Comparison of ENCODE assay signal across 9 cellular contexts in genomic region chr3:50256978-50257890, GRCh38. TPM values are rescaled to one million over a fixed set of nuclear protein-coding genes. Genes with fewer than 3 reads are reported as not detected.
DNase-seq lines count a peak whose midpoint lies in the region; ATAC-seq, FAIRE-seq and TF ChIP-seq lines count a peak whose summit lies in the region.
"Had no signal": no experiment of that assay in that cellular context is flagged by ENCODE, and none has a peak within 500 bp of the region (broad histone marks: within the 10 kb centered on the region; RNA-seq: fewer than 3 reads in every experiment).

No MANE protein-coding gene starts in this region.

- intact Hi-C loops in K562 (cut with micrococcal nuclease) (no loop called here), mucosa of descending colon (cut with DNase I, micrococcal nuclease) (no loop called here)

- H3K79me2 ChIP-seq in K562 (ENCODE audit: control insufficient read depth, insufficient read depth, low read length) = peaks cover 3% of the 10 kb centered on the region; the same call in 1 of the 3 replicates

- FAIRE-seq in K562 (lab: Jason Lieb, UNC) = no peak
- FAIRE-seq: TTC549 had no signal

- TF ChIP-seq CTCF in K562 (IDR thresholded peaks at IDR 0.05 in 2 of 3, conservative IDR thresholded peaks at IDR 0.05 in 1 of 3; ENCODE audit: insufficient read depth in 2 of 3, low read depth in 1 of 3, low read length in 3 of 3) = peak; percentile 6 to 46 (median 29); a peak in 2 of 6 replicates
- peak; percentile 48 for TF ChIP-seq CTCF in mucosa of descending colon (IDR thresholded peaks at IDR 0.05)

- peak in 1 of 2 experiments; percentile 12; a peak in 1 of 4 replicates for TF ChIP-seq RAD21 in K562 (CRISPR knock-in tag; conservative IDR thresholded peaks at IDR 0.05 in 1 of 2, IDR thresholded peaks at IDR 0.05 in 1 of 2)

- no peak overlapping the region for H3K4me2 ChIP-seq in K562 (ENCODE audit: insufficient read depth, low read length)

- CTCF ChIA-PET in K562 (lab: Yijun Ruan, JAX; ENCODE audit: low intra/inter-chr PET ratio) = no interaction called here

- no peak for TF ChIP-seq POLR2A in K562 (conservative IDR thresholded peaks at IDR 0.05)

- in situ Hi-C loops in K562 (cut with MboI) = no loop called here

- no peaks in the 10 kb centered on the region for H3K27me3 ChIP-seq in K562 (ENCODE audit: control insufficient read depth in 2 of 2, insufficient read depth in 2 of 2, low read length in 2 of 2)

- H3K9me1 ChIP-seq in K562 (ENCODE audit: control insufficient read depth, insufficient read depth, low read length) = no peaks in the 10 kb centered on the region

- TF ChIP-seq EP300 in K562 (IDR thresholded peaks at IDR 0.05; ENCODE audit: low read length) = no peak

- 78% methylated on average over 4 of the region's 20 CpGs for WGBS in K562 (ENCODE audit: insufficient coverage, low coverage, missing lambda C conversion rate)

- POLR2A ChIA-PET in K562 (lab: Yijun Ruan, JAX) = interaction anchor here (0.6 to 1.5 kb wide), 2 partner anchors 11 to 1350 kb away, joined by 3 to 5 read pairs; no protein-coding TSS in a partner anchor

- H3K9me3 ChIP-seq in K562 (replicated peaks; ENCODE audit: control insufficient read depth, insufficient read depth, low read depth, low read length) = peaks cover 4% of the 10 kb centered on the region; the same call in 1 of the 2 replicates
- H3K9me3 ChIP-seq in mucosa of descending colon = no peaks in the 10 kb centered on the region

- H3K4me3 ChIP-seq in K562 (no peak overlapping the region), mucosa of descending colon (no peak overlapping the region)

- no TSS peak for BruUV-seq in K562 (replicated peaks; lab: Mats Ljungman, UMichigan)

- H4K20me1 ChIP-seq in K562 (replicated peaks; ENCODE audit: control insufficient read depth, insufficient read depth, low read length) = no peaks in the 10 kb centered on the region

- H3K36me3 ChIP-seq in K562 (ENCODE audit: control insufficient read depth, insufficient read depth, low read length) (peaks cover 28% of the 10 kb centered on the region; the same call in 2 of the 3 replicates), mucosa of descending colon (ENCODE audit: low read depth) (peaks cover 6% of the 10 kb centered on the region)

- DNase-seq in NCI-H146 (lab: John Stamatoyannopoulos, UW) (peak; percentile 16), NCI-H146 treated with DMSO at 0.1 percent for 48 hours (lab: John Stamatoyannopoulos, UW; ENCODE audit: unreplicated experiment) (no peak), Kasumi-1 (lab: John Stamatoyannopoulos, UW) (peak; percentile 27 to 38), K562 (ENCODE audit: extremely low read depth in 1 of 4, low spot score in 3 of 4) (peak in 2 of 4 experiments; percentile 33 to 34), mucosa of descending colon (peak in 2 of 3 donors; percentile 76), NCI-H1694 (lab: John Stamatoyannopoulos, UW) (no peak)

- H2AFZ ChIP-seq in K562 (ENCODE audit: low read depth, low read length) = no peak overlapping the region

- H3K9ac ChIP-seq in K562 (ENCODE audit: insufficient read depth in 1 of 2, low read depth in 2 of 2, low read length in 2 of 2) = no peak overlapping the region; a peak in 1 of 4 replicates

- no peak overlapping the region for H3K27ac ChIP-seq in K562 (ENCODE audit: extremely low read depth, low read depth, low read length)

- H3K4me1 ChIP-seq in K562 (replicated peaks in 1 of 2; ENCODE audit: control insufficient read depth in 2 of 2, insufficient read depth in 2 of 2, low read length in 2 of 2) (peaks cover 3 to 31% of the 10 kb centered on the region in 2 experiments; a peak in 4 of 5 replicates), mucosa of descending colon (ENCODE audit: low read depth) (peaks cover 13% of the 10 kb centered on the region)

- ATAC-seq in K562 (0 out of 3 replicates have a peak, but pooled peaks have one; percentile 14), mucosa of descending colon (peak; percentile 10), HG03342 (IDR thresholded peaks at IDR 0.05; ENCODE audit: unreplicated experiment) (no peak), HG03442 (IDR thresholded peaks at IDR 0.05; ENCODE audit: unreplicated experiment) (no peak)

RNA-seq across cellular contexts. Expression of gene SEMA3B, which starts 11.7 kb away (rescaled TPM):
- 7.6 and 22.1 TPM in 2 replicates for total RNA-seq in K562 (2011; cell fraction: chromatin; rRNA removed; ENCODE audit: low replicate concordance)
- 12.1 and 17.2 TPM in 2 replicates for total RNA-seq in K562 (2011; cell fraction: nucleolus; rRNA removed)
- total RNA-seq in K562 (2011; cell fraction: nucleoplasm; rRNA removed) = 4.6 and 11.0 TPM in 2 replicates
- total RNA-seq in K562 (2014; rRNA removed) (0.82 and 1.1 TPM in 2 replicates), K562 (2014; rRNA removed; fragmentation: Illumina TruSeq; extraction: Trizol) (0.13 and 0.18 TPM in 2 replicates), K562 (2015; rRNA removed; fragmentation: Illumina TruSeq; extraction: Trizol) (0.29 and 0.30 TPM in 2 replicates), K562 (2021) (1.8 and 2.2 TPM in 2 replicates), mucosa of descending colon (100 to 1,000 TPM in 1 of 3 donors, 10 to 100 TPM in 2; 42.0 to 129 (median 59.2) TPM)
- polyA plus RNA-seq in K562 (2011; rRNA removed) (1.3 and 2.5 TPM in 2 replicates), K562 (2014; fragmentation: Illumina TruSeq; extraction: Trizol) (0.27 and 0.37 TPM in 2 replicates), K562 (2014; fragmentation: Nextera tagmentation; extraction: Ambion mirVana) (under 1 TPM in 1 of 2 experiments, not detected in 1; 0.03 TPM), K562 (2014; rRNA removed) (1.7 and 2.3 TPM in 2 replicates)
- 1.5 and 2.7 TPM in 2 replicates for polyA plus RNA-seq in K562 (2011; cell fraction: cytosol; rRNA removed)
- polyA plus RNA-seq in K562 (2011; cell fraction: nucleus; rRNA removed) = 31.8 and 37.3 TPM in 2 replicates
- 1.3 and 4.7 TPM in 2 replicates for polyA plus RNA-seq in K562 (2012)
- polyA minus RNA-seq in K562 (2011; rRNA and poly(A)+ RNA removed) = 0.18 and 0.33 TPM in 2 replicates
- 3.0 and 5.2 TPM in 2 replicates for polyA minus RNA-seq in K562 (2011; cell fraction: cytosol; rRNA and poly(A)+ RNA removed)
- 4.4 and 10.3 TPM in 2 replicates for polyA minus RNA-seq in K562 (2011; cell fraction: nucleus; rRNA and poly(A)+ RNA removed)

RNA-seq across cellular contexts. Expression of gene GNAI2, which starts 21.2 kb away (rescaled TPM):
- total RNA-seq in K562 (2011; cell fraction: chromatin; rRNA removed; ENCODE audit: low replicate concordance) = 32.6 and 87.4 TPM in 2 replicates
- 69.2 and 80.9 TPM in 2 replicates for total RNA-seq in K562 (2011; cell fraction: nucleolus; rRNA removed)
- 56.0 and 62.0 TPM in 2 replicates for total RNA-seq in K562 (2011; cell fraction: nucleoplasm; rRNA removed)
- total RNA-seq in K562 (2014; rRNA removed) (41.0 and 53.8 TPM in 2 replicates), K562 (2014; rRNA removed; fragmentation: Illumina TruSeq; extraction: Trizol) (18.6 and 19.5 TPM in 2 replicates), K562 (2015; rRNA removed; fragmentation: Illumina TruSeq; extraction: Trizol) (41.1 and 42.7 TPM in 2 replicates), K562 (2021) (55.4 and 60.5 TPM in 2 replicates), mucosa of descending colon (100 to 1,000 TPM in 1 of 3 donors, 10 to 100 TPM in 2; 47.0 to 190 (median 96.4) TPM)
- polyA plus RNA-seq in K562 (2011; rRNA removed) (72.2 and 172 TPM in 2 replicates), K562 (2014; fragmentation: Illumina TruSeq; extraction: Trizol) (49.3 and 56.1 TPM in 2 replicates), K562 (2014; fragmentation: Nextera tagmentation; extraction: Ambion mirVana) (1 to 10 TPM; 1.1 to 2.5 TPM), K562 (2014; rRNA removed) (41.4 and 51.2 TPM in 2 replicates)
- polyA plus RNA-seq in K562 (2011; cell fraction: cytosol; rRNA removed) = 128 and 171 TPM in 2 replicates
- 49.7 and 89.7 TPM in 2 replicates for polyA plus RNA-seq in K562 (2011; cell fraction: nucleus; rRNA removed)
- polyA plus RNA-seq in K562 (2012) = 64.5 and 84.8 TPM in 2 replicates
- polyA minus RNA-seq in K562 (2011; rRNA and poly(A)+ RNA removed) = 112 and 135 TPM in 2 replicates
- polyA minus RNA-seq in K562 (2011; cell fraction: cytosol; rRNA and poly(A)+ RNA removed) = 34.5 and 65.7 TPM in 2 replicates
- polyA minus RNA-seq in K562 (2011; cell fraction: nucleus; rRNA and poly(A)+ RNA removed) = 11.7 and 24.4 TPM in 2 replicates

RNA-seq across cellular contexts. Expression of gene LSMEM2, which starts 21.7 kb away (rescaled TPM):
- not detected in 2 replicates for total RNA-seq in K562 (2011; cell fraction: chromatin; rRNA removed; ENCODE audit: low replicate concordance)
- total RNA-seq in K562 (2011; cell fraction: nucleolus; rRNA removed) = not detected in 2 replicates
- total RNA-seq in K562 (2011; cell fraction: nucleoplasm; rRNA removed) = not detected in 2 replicates
- not detected in 2 replicates for total RNA-seq in K562 (2014; rRNA removed)
- total RNA-seq in K562 (2014; rRNA removed; fragmentation: Illumina TruSeq; extraction: Trizol) = not detected in 2 replicates
- not detected in 2 replicates for total RNA-seq in K562 (2015; rRNA removed; fragmentation: Illumina TruSeq; extraction: Trizol)
- total RNA-seq in K562 (2021) = not detected in 2 replicates
- polyA plus RNA-seq in K562 (2011; rRNA removed) = not detected in 2 replicates
- not detected in 2 replicates for polyA plus RNA-seq in K562 (2011; cell fraction: cytosol; rRNA removed)
- 0.10 TPM in 1 of 2 replicates, not detected in the other for polyA plus RNA-seq in K562 (2011; cell fraction: nucleus; rRNA removed)
- polyA plus RNA-seq in K562 (2012) = 0.08 and 0.12 TPM in 2 replicates
- not detected in 2 replicates for polyA plus RNA-seq in K562 (2014; fragmentation: Illumina TruSeq; extraction: Trizol)
- not detected for polyA plus RNA-seq in K562 (2014; fragmentation: Nextera tagmentation; extraction: Ambion mirVana)
- polyA plus RNA-seq in K562 (2014; rRNA removed) = not detected in 2 replicates
- not detected in 2 replicates for polyA minus RNA-seq in K562 (2011; rRNA and poly(A)+ RNA removed)
- polyA minus RNA-seq in K562 (2011; cell fraction: cytosol; rRNA and poly(A)+ RNA removed) = not detected in 2 replicates
- polyA minus RNA-seq in K562 (2011; cell fraction: nucleus; rRNA and poly(A)+ RNA removed) = not detected in 2 replicates
- under 1 TPM in 1 of 3 donors, not detected in 2; 0.32 TPM for total RNA-seq in mucosa of descending colon

RNA-seq across cellular contexts. Expression of gene IFRD2, which starts 35.0 kb away (rescaled TPM):
- 134 and 435 TPM in 2 replicates for total RNA-seq in K562 (2011; cell fraction: chromatin; rRNA removed; ENCODE audit: low replicate concordance)
- 318 and 350 TPM in 2 replicates for total RNA-seq in K562 (2011; cell fraction: nucleolus; rRNA removed)
- 152 and 197 TPM in 2 replicates for total RNA-seq in K562 (2011; cell fraction: nucleoplasm; rRNA removed)
- total RNA-seq in K562 (2014; rRNA removed) (75.1 and 91.2 TPM in 2 replicates), K562 (2014; rRNA removed; fragmentation: Illumina TruSeq; extraction: Trizol) (31.2 and 42.6 TPM in 2 replicates), K562 (2015; rRNA removed; fragmentation: Illumina TruSeq; extraction: Trizol) (54.4 and 57.2 TPM in 2 replicates), K562 (2021) (115 and 116 TPM in 2 replicates), mucosa of descending colon (10 to 100 TPM; 54.8 to 59.8 (median 57.0) TPM)
- polyA plus RNA-seq in K562 (2011; rRNA removed) (44.6 and 56.2 TPM in 2 replicates), K562 (2014; fragmentation: Illumina TruSeq; extraction: Trizol) (52.8 and 58.1 TPM in 2 replicates), K562 (2014; fragmentation: Nextera tagmentation; extraction: Ambion mirVana) (10 to 100 TPM; 30.5 to 41.0 TPM), K562 (2014; rRNA removed) (79.9 and 91.5 TPM in 2 replicates)
- polyA plus RNA-seq in K562 (2011; cell fraction: cytosol; rRNA removed) = 47.8 and 103 TPM in 2 replicates
- polyA plus RNA-seq in K562 (2011; cell fraction: nucleus; rRNA removed) = 475 and 549 TPM in 2 replicates
- 69.2 and 72.6 TPM in 2 replicates for polyA plus RNA-seq in K562 (2012)
- polyA minus RNA-seq in K562 (2011; rRNA and poly(A)+ RNA removed) = 20.2 and 31.4 TPM in 2 replicates
- polyA minus RNA-seq in K562 (2011; cell fraction: cytosol; rRNA and poly(A)+ RNA removed) = 26.1 and 29.9 TPM in 2 replicates
- 118 and 130 TPM in 2 replicates for polyA minus RNA-seq in K562 (2011; cell fraction: nucleus; rRNA and poly(A)+ RNA removed)

RNA-seq across cellular contexts. Expression of gene HYAL3, which starts 42.0 kb away (rescaled TPM):
- 5.1 and 18.1 TPM in 2 replicates for total RNA-seq in K562 (2011; cell fraction: chromatin; rRNA removed; ENCODE audit: low replicate concordance)
- total RNA-seq in K562 (2011; cell fraction: nucleolus; rRNA removed) = 10.5 and 12.3 TPM in 2 replicates
- 6.0 and 7.5 TPM in 2 replicates for total RNA-seq in K562 (2011; cell fraction: nucleoplasm; rRNA removed)
- total RNA-seq in K562 (2014; rRNA removed) (6.8 and 12.8 TPM in 2 replicates), K562 (2014; rRNA removed; fragmentation: Illumina TruSeq; extraction: Trizol) (2.1 and 2.4 TPM in 2 replicates), K562 (2015; rRNA removed; fragmentation: Illumina TruSeq; extraction: Trizol) (8.3 and 9.1 TPM in 2 replicates), K562 (2021) (7.0 and 9.8 TPM in 2 replicates), mucosa of descending colon (1 to 10 TPM; 1.4 to 2.9 (median 1.4) TPM)
- polyA plus RNA-seq in K562 (2011; rRNA removed) (5.4 and 6.8 TPM in 2 replicates), K562 (2014; fragmentation: Illumina TruSeq; extraction: Trizol) (9.1 and 9.8 TPM in 2 replicates), K562 (2014; fragmentation: Nextera tagmentation; extraction: Ambion mirVana) (1 to 10 TPM in 1 of 2 experiments, under 1 TPM in 1; 0.38 to 1.0 TPM), K562 (2014; rRNA removed) (9.0 and 16.5 TPM in 2 replicates)
- polyA plus RNA-seq in K562 (2011; cell fraction: cytosol; rRNA removed) = 10.7 and 28.9 TPM in 2 replicates
- polyA plus RNA-seq in K562 (2011; cell fraction: nucleus; rRNA removed) = 11.9 and 20.3 TPM in 2 replicates
- 8.0 and 13.8 TPM in 2 replicates for polyA plus RNA-seq in K562 (2012)
- polyA minus RNA-seq in K562 (2011; rRNA and poly(A)+ RNA removed) = 1.7 and 2.9 TPM in 2 replicates
- polyA minus RNA-seq in K562 (2011; cell fraction: cytosol; rRNA and poly(A)+ RNA removed) = 3.8 and 4.4 TPM in 2 replicates
- polyA minus RNA-seq in K562 (2011; cell fraction: nucleus; rRNA and poly(A)+ RNA removed) = 5.4 and 6.2 TPM in 2 replicates

Comparison
In these comparisons a context has a peak if more than half of its experiments do, and no peak if none do; other contexts are left out.
1. DNase-seq: peak in NCI-H146 (single experiment), Kasumi-1 (2 of 2) and mucosa of descending colon (2 of 3); none in NCI-H146 treated with DMSO at 0.1 percent for 48 hours (single experiment) and NCI-H1694 (single experiment).
2. ATAC-seq: peak in K562 (single experiment) and mucosa of descending colon (single experiment); none in HG03342 (single experiment) and HG03442 (single experiment).